Comparison of ENCODE assay signal across 8 cellular contexts in the genomic region with DNA sequence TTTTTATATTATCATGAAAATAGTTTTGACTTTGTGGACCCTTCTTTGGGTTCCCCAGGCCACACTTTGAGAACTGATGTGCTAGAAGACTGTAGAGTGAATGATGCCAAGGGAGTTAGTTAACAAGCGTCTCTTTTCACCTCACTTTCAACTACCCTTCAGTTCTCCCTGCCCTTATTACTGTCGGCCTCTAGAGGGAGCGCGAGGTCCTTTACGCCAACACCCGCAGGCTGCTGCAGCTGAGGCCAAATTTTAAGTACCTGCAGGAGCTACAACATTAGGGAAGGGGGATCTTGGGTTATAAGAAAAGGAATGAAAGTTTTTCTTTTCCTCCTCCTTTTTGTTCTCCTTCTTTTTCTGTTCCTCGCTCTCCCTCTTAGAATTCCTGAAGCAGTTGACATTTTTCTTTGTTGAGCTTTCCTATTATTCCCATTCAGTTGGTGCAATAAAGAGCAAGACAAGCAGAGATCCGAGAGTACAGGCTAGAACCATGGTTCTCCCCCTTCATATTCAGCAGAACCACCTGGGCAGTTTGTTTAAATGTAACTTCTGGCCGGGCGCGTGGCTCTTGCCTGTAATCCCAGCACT.
DNase-seq lines count a peak whose midpoint lies in the region; ATAC-seq and TF ChIP-seq lines count a peak whose summit lies in the region.

No MANE protein-coding gene starts in this region.

- no peaks in the 10 kb centered on the region for H3K27me3 ChIP-seq in H7 (ENCODE audit: control insufficient read depth, insufficient read depth, low read length)
- H3K27me3 ChIP-seq in MG63, result no peaks in the 10 kb centered on the region
- H3K27me3 ChIP-seq in heart right ventricle, result no peaks in the 10 kb centered on the region

- no peak overlapping the region for H3K4me3 ChIP-seq in H7 (ENCODE audit: insufficient read depth, low read depth, low read length)
- H3K4me3 ChIP-seq in MG63, result no peak overlapping the region
- H3K4me3 ChIP-seq in heart right ventricle, result no peak overlapping the region

- H3K36me3 ChIP-seq in H7 (replicated peaks; ENCODE audit: control insufficient read depth, insufficient read depth, low read length), result no peaks in the 10 kb centered on the region
- no peaks in the 10 kb centered on the region for H3K36me3 ChIP-seq in MG63
- H3K36me3 ChIP-seq in heart right ventricle, result no peaks in the 10 kb centered on the region

- TF ChIP-seq CTCF in GM10266 (IDR thresholded peaks at IDR 0.05; ENCODE audit: control insufficient read depth, insufficient read depth, low read depth, missing control alignments) (peak; percentile 95), heart right ventricle (IDR thresholded peaks at IDR 0.05) (peak; percentile 90 to 97 (median 94))

- DNase-seq in GM10266 (ENCODE audit: extremely low spot score) (peak; percentile 66), H7 (peak; percentile 70), MG63 (peak; percentile 27), SW480 (ENCODE audit: low spot score) (peak; percentile 67), heart right ventricle (peak; percentile 62 to 66), pulmonary artery endothelial cell (ENCODE audit: low read depth, low spot score) (peak; percentile 5)
- DNase-seq in activated naive CD8-positive, alpha-beta T cell treated with anti-CD3 and anti-CD28 coated beads, Interleukin-2, amount 50 U/mL, for 16 hours (ENCODE audit: low read depth, low spot score), result peak; percentile 35

- no peaks in the 10 kb centered on the region for H3K9me3 ChIP-seq in MG63
- H3K9me3 ChIP-seq in heart right ventricle, result no peaks in the 10 kb centered on the region

- 36 to 37% methylated on average over 11 of the region's 11 CpGs for WGBS in heart right ventricle, 2 donors

- H3K4me1 ChIP-seq in heart right ventricle, result no peaks in the 10 kb centered on the region

- no peak overlapping the region for H3K27ac ChIP-seq in heart right ventricle

- intact Hi-C loops in heart right ventricle (cut with DNase I), result loop anchor here (1.0 to 10.0 kb wide), 5 partner anchors 316 to 744 kb away; no protein-coding TSS in a partner anchor

- peak; percentile 62 to 94 (median 84) for ATAC-seq in heart right ventricle
- no peak for ATAC-seq in HG03095 (IDR thresholded peaks at IDR 0.05; ENCODE audit: unreplicated experiment)

Comparison
In these comparisons a context has a peak if more than half of its experiments do, and no peak if none do; other contexts are left out.
1. DNase-seq: peak in every context shown above with its lines; median percentile 70 in H7; 67 in SW480; 66 in GM10266; 64 in heart right ventricle; 35 in activated naive CD8-positive, alpha-beta T cell treated with anti-CD3 and anti-CD28 coated beads, Interleukin-2, amount 50 U/mL, for 16 hours; 27 in MG63; 5 in pulmonary artery endothelial cell.